1 cellular context compared by ENCODE assay signal in genomic region chr12:11726659-11727058, GRCh38.
TF ChIP-seq lines count a peak whose summit lies in the region.

No MANE protein-coding gene starts in this region.

TF ChIP-seq in GM23338, 12 proteins besides CTCF, POLR2A, EP300 and RAD21 (continued from another document):
- TF ChIP-seq, protein P1, sequence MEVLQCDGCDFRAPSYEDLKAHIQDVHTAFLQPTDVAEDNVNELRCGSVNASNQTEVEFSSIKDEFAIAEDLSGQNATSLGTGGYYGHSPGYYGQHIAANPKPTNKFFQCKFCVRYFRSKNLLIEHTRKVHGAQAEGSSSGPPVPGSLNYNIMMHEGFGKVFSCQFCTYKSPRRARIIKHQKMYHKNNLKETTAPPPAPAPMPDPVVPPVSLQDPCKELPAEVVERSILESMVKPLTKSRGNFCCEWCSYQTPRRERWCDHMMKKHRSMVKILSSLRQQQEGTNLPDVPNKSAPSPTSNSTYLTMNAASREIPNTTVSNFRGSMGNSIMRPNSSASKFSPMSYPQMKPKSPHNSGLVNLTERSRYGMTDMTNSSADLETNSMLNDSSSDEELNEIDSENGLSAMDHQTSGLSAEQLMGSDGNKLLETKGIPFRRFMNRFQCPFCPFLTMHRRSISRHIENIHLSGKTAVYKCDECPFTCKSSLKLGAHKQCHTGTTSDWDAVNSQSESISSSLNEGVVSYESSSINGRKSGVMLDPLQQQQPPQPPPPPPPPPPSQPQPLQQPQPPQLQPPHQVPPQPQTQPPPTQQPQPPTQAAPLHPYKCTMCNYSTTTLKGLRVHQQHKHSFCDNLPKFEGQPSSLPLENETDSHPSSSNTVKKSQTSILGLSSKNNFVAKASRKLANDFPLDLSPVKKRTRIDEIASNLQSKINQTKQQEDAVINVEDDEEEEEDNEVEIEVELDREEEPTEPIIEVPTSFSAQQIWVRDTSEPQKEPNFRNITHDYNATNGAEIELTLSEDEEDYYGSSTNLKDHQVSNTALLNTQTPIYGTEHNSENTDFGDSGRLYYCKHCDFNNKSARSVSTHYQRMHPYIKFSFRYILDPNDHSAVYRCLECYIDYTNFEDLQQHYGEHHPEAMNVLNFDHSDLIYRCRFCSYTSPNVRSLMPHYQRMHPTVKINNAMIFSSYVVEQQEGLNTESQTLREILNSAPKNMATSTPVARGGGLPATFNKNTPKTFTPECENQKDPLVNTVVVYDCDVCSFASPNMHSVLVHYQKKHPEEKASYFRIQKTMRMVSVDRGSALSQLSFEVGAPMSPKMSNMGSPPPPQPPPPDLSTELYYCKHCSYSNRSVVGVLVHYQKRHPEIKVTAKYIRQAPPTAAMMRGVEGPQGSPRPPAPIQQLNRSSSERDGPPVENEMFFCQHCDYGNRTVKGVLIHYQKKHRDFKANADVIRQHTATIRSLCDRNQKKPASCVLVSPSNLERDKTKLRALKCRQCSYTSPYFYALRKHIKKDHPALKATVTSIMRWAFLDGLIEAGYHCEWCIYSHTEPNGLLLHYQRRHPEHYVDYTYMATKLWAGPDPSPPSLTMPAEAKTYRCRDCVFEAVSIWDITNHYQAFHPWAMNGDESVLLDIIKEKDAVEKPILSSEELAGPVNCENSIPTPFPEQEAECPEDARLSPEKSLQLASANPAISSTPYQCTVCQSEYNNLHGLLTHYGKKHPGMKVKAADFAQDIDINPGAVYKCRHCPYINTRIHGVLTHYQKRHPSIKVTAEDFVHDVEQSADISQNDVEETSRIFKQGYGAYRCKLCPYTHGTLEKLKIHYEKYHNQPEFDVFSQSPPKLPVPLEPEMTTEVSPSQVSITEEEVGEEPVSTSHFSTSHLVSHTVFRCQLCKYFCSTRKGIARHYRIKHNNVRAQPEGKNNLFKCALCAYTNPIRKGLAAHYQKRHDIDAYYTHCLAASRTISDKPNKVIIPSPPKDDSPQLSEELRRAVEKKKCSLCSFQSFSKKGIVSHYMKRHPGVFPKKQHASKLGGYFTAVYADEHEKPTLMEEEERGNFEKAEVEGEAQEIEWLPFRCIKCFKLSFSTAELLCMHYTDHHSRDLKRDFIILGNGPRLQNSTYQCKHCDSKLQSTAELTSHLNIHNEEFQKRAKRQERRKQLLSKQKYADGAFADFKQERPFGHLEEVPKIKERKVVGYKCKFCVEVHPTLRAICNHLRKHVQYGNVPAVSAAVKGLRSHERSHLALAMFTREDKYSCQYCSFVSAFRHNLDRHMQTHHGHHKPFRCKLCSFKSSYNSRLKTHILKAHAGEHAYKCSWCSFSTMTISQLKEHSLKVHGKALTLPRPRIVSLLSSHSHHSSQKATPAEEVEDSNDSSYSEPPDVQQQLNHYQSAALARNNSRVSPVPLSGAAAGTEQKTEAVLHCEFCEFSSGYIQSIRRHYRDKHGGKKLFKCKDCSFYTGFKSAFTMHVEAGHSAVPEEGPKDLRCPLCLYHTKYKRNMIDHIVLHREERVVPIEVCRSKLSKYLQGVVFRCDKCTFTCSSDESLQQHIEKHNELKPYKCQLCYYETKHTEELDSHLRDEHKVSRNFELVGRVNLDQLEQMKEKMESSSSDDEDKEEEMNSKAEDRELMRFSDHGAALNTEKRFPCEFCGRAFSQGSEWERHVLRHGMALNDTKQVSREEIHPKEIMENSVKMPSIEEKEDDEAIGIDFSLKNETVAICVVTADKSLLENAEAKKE (CRISPR knock-in tag; IDR thresholded peaks at IDR 0.05) = no peak
- no peak for TF ChIP-seq CREB1 (CRISPR knock-in tag; IDR thresholded peaks at IDR 0.05; ENCODE audit: low read depth)
- TF ChIP-seq, protein P2, sequence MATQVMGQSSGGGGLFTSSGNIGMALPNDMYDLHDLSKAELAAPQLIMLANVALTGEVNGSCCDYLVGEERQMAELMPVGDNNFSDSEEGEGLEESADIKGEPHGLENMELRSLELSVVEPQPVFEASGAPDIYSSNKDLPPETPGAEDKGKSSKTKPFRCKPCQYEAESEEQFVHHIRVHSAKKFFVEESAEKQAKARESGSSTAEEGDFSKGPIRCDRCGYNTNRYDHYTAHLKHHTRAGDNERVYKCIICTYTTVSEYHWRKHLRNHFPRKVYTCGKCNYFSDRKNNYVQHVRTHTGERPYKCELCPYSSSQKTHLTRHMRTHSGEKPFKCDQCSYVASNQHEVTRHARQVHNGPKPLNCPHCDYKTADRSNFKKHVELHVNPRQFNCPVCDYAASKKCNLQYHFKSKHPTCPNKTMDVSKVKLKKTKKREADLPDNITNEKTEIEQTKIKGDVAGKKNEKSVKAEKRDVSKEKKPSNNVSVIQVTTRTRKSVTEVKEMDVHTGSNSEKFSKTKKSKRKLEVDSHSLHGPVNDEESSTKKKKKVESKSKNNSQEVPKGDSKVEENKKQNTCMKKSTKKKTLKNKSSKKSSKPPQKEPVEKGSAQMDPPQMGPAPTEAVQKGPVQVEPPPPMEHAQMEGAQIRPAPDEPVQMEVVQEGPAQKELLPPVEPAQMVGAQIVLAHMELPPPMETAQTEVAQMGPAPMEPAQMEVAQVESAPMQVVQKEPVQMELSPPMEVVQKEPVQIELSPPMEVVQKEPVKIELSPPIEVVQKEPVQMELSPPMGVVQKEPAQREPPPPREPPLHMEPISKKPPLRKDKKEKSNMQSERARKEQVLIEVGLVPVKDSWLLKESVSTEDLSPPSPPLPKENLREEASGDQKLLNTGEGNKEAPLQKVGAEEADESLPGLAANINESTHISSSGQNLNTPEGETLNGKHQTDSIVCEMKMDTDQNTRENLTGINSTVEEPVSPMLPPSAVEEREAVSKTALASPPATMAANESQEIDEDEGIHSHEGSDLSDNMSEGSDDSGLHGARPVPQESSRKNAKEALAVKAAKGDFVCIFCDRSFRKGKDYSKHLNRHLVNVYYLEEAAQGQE (IDR thresholded peaks at IDR 0.05; ENCODE audit: unreplicated experiment) = no peak
TF ChIP-seq in GM23338: peak in this region for 0.
